ENCODE assay signal across 27 cellular contexts in genomic region chr1:184648856-184649201, GRCh38.
DNase-seq lines count a peak whose midpoint lies in the region; ATAC-seq and TF ChIP-seq lines count a peak whose summit lies in the region.
"Had no signal": no experiment of that assay in that cellular context is flagged by ENCODE, and none has a peak within 500 bp of the region (broad histone marks: within the 10 kb centered on the region; RNA-seq: fewer than 3 reads in every experiment).

No MANE protein-coding gene starts in this region.

- no peaks in the 10 kb centered on the region for H3K79me2 ChIP-seq in hepatocyte

- H3K4me3 ChIP-seq in AG04450 (ENCODE audit: low read depth, low read length) (no peak overlapping the region), coronary artery (peak overlapping the region; percentile 11), hepatocyte (no peak overlapping the region)
- H3K4me3 ChIP-seq: mucosa of descending colon, SK-N-MC, smooth muscle cell, tibial nerve had no signal

- no peak overlapping the region for H3K27ac Mint-ChIP-seq in osteocyte (ENCODE audit: unreplicated experiment)
- H3K27ac Mint-ChIP-seq: activated naive CD8-positive, alpha-beta T cell treated with anti-CD3 and anti-CD28 coated beads, Interleukin-2, amount 50 U/mL, for 24 hours; stimulated activated naive B cell treated with anti-CD40 and anti-IgM and Interleukin-4, amounts not matched to agents 10 μg/mL and 1 μg/mL and 100 μg/mL, for 72 hours; T-helper 2 cell treated with Interferon-gamma antibody and Interleukin-4, amounts not matched to agents 5 μg/mL and 100 μg/mL, for 36 hours had no signal

- H3K9me2 ChIP-seq in hepatocyte (replicated peaks; ENCODE audit: insufficient read depth), result no peaks in the 10 kb centered on the region

- no peaks in the 10 kb centered on the region for H3K27me3 Mint-ChIP-seq in osteocyte (ENCODE audit: unreplicated experiment)

- no peak for TF ChIP-seq CTCF in AG04450 (IDR thresholded peaks at IDR 0.05; ENCODE audit: low read depth, low read length)
- TF ChIP-seq CTCF in coronary artery (IDR thresholded peaks at IDR 0.05), result no peak
- TF ChIP-seq CTCF in osteocyte (IDR thresholded peaks at IDR 0.05), result no peak
- TF ChIP-seq CTCF in hepatocyte (IDR thresholded peaks at IDR 0.05; ENCODE audit: poor library complexity), result no peak

- peak; percentile 3 for ATAC-seq in HG02642 (IDR thresholded peaks at IDR 0.05; ENCODE audit: poor library complexity, unreplicated experiment)
- no peak for ATAC-seq in HG03460 (IDR thresholded peaks at IDR 0.05; ENCODE audit: unreplicated experiment)
- ATAC-seq: activated naive CD8-positive, alpha-beta T cell treated with anti-CD3 and anti-CD28 coated beads, Interleukin-2, amount 50 U/mL, for 24 hours; mucosa of descending colon; stimulated activated naive B cell treated with anti-CD40 and anti-IgM and Interleukin-4, amounts not matched to agents 10 μg/mL and 1 μg/mL and 100 μg/mL, for 72 hours had no signal

- no peak overlapping the region for H2AFZ ChIP-seq in hepatocyte

- H3K27me3 ChIP-seq in AG04450 (ENCODE audit: control insufficient read depth, insufficient read depth, low read length), result no peaks in the 10 kb centered on the region
- no peaks in the 10 kb centered on the region for H3K27me3 ChIP-seq in hepatocyte
- H3K27me3 ChIP-seq: brain microvascular endothelial cell, tibial nerve had no signal

- no peaks in the 10 kb centered on the region for H3K36me3 ChIP-seq in hepatocyte (replicated peaks; ENCODE audit: insufficient read depth, low read depth)
- H3K36me3 ChIP-seq: brain microvascular endothelial cell, tibial nerve had no signal

- WGBS in hepatocyte (ENCODE audit: low lambda C conversion rate, missing lambda C conversion rate), result 93% methylated on average over 6 of the region's 6 CpGs

- peaks cover 9% of the 10 kb centered on the region for H3K4me1 Mint-ChIP-seq in osteocyte (ENCODE audit: unreplicated experiment)
- H3K4me1 Mint-ChIP-seq: activated naive CD8-positive, alpha-beta T cell treated with anti-CD3 and anti-CD28 coated beads, Interleukin-2, amount 50 U/mL, for 24 hours; stimulated activated naive B cell treated with anti-CD40 and anti-IgM and Interleukin-4, amounts not matched to agents 10 μg/mL and 1 μg/mL and 100 μg/mL, for 72 hours had no signal

- H4K20me1 ChIP-seq in hepatocyte (ENCODE audit: insufficient read depth, poor library complexity, severe bottlenecking), result no peaks in the 10 kb centered on the region

- no peaks in the 10 kb centered on the region for H3K36me3 Mint-ChIP-seq in osteocyte (ENCODE audit: unreplicated experiment)
- H3K36me3 Mint-ChIP-seq: stimulated activated naive B cell treated with anti-CD40 and anti-IgM and Interleukin-4, amounts not matched to agents 10 μg/mL and 1 μg/mL and 100 μg/mL, for 72 hours had no signal

- POLR2A ChIA-PET in AG04450 (lab: Yijun Ruan, JAX), result no interaction called here

- H3K9me3 Mint-ChIP-seq in osteocyte (ENCODE audit: unreplicated experiment), result peaks cover 6% of the 10 kb centered on the region
- H3K9me3 Mint-ChIP-seq: activated naive CD8-positive, alpha-beta T cell treated with anti-CD3 and anti-CD28 coated beads, Interleukin-2, amount 50 U/mL, for 24 hours had no signal

- H3K4me3 Mint-ChIP-seq in osteocyte (ENCODE audit: unreplicated experiment), result no peak overlapping the region
- H3K4me3 Mint-ChIP-seq: activated naive CD8-positive, alpha-beta T cell treated with anti-CD3 and anti-CD28 coated beads, Interleukin-2, amount 50 U/mL, for 24 hours; neural crest cell; stimulated activated naive B cell treated with anti-CD40 and anti-IgM and Interleukin-4, amounts not matched to agents 10 μg/mL and 1 μg/mL and 100 μg/mL, for 72 hours; T-helper 2 cell treated with Interferon-gamma antibody and Interleukin-4, amounts not matched to agents 5 μg/mL and 100 μg/mL, for 36 hours had no signal

- H3K9me3 ChIP-seq in AG04450 (ENCODE audit: control insufficient read depth, insufficient read depth, low read length), result peaks cover 5% of the 10 kb centered on the region
- H3K9me3 ChIP-seq in hepatocyte (ENCODE audit: low read depth), result no peaks in the 10 kb centered on the region
- H3K9me3 ChIP-seq: mucosa of descending colon had no signal

- DNase-seq in AG04450 (ENCODE audit: low read depth, low spot score) (no peak), coronary artery (ENCODE audit: low spot score) (no peak), osteocyte (ENCODE audit: extremely low spot score, unreplicated experiment) (peak; percentile 42), NCI-H187 treated with DMSO at 0.1 percent for 48 hours (lab: John Stamatoyannopoulos, UW) (no peak), hepatocyte (ENCODE audit: low spot score) (no peak)
- no peak for DNase-seq in activated T-cell treated with anti-CD3 and anti-CD28 coated beads, Interleukin-2, amount 50 U/mL, for 48 hours
- DNase-seq: activated CD4-positive, alpha-beta T cell treated with anti-CD3 and anti-CD28 coated beads, Interleukin-2, amount 50 U/mL, for 48 hours; activated CD4-positive, CD25-positive, alpha-beta regulatory T cell; activated gamma-delta T cell; activated naive CD8-positive, alpha-beta T cell treated with anti-CD3 and anti-CD28 coated beads, Interleukin-2, amount 50 U/mL, for 24 hours; brain microvascular endothelial cell; Caco-2; cortex of kidney; hippocampal formation; mucosa of descending colon; NCI-H1436; NCI-H510A treated with DMSO at 0.1 percent for 48 hours; NK-92 treated with Interleukin-12 subunit alpha and Interleukin-12 subunit beta, amount 100 ng/mL, for 24 hours; stimulated activated CD4-positive, alpha-beta T cell treated with anti-CD3 and anti-CD28 coated beads, Interleukin-2, amount 100 ng/mL, for 48 hours; stimulated activated naive B cell treated with anti-CD40 and anti-IgM and Interleukin-4, amounts not matched to agents 10 μg/mL and 1 μg/mL and 100 μg/mL, for 72 hours had no signal

- CTCF ChIA-PET in AG04450 (lab: Charles Lee), result no interaction called here

- H3K27ac ChIP-seq in AG04450 (ENCODE audit: low read depth, low read length), result peak overlapping the region; percentile 11
- peak overlapping the region; percentile 46 to 54 for H3K27ac ChIP-seq in coronary artery
- no peak overlapping the region for H3K27ac ChIP-seq in hepatocyte
- H3K27ac ChIP-seq: brain microvascular endothelial cell, SK-N-MC had no signal

- H3K4me2 ChIP-seq in hepatocyte, result no peak overlapping the region
- H3K4me2 ChIP-seq: smooth muscle cell had no signal

- H3K4me1 ChIP-seq in hepatocyte (ENCODE audit: insufficient read depth), result no peaks in the 10 kb centered on the region
- H3K4me1 ChIP-seq: Caco-2 had no signal
